ENCODE assay signal across 14 cellular contexts in genomic region chr20:62032606-62033368, GRCh38. TPM values are rescaled to one million over a fixed set of nuclear protein-coding genes. Genes with fewer than 3 reads are reported as not detected.
DNase-seq lines count a peak whose midpoint lies in the region; ATAC-seq and TF ChIP-seq lines count a peak whose summit lies in the region.
"Had no signal": no experiment of that assay in that cellular context is flagged by ENCODE, and none has a peak within 500 bp of the region (broad histone marks: within the 10 kb centered on the region; RNA-seq: fewer than 3 reads in every experiment).

No MANE protein-coding gene starts in this region.

- no peak overlapping the region for H3K4me2 ChIP-seq in H9 (ENCODE audit: insufficient read depth, insufficient read length, low read length)
- H3K4me2 ChIP-seq in hepatocyte = no peak overlapping the region
- H3K4me2 ChIP-seq: KMS-11 had no signal

- H4K20me1 ChIP-seq in H9 (ENCODE audit: control insufficient read depth, insufficient read depth, insufficient read length) = no peaks in the 10 kb centered on the region
- peaks cover 68% of the 10 kb centered on the region for H4K20me1 ChIP-seq in hepatocyte (ENCODE audit: insufficient read depth, poor library complexity, severe bottlenecking)

- no peaks in the 10 kb centered on the region for H3K9me2 ChIP-seq in hepatocyte (replicated peaks; ENCODE audit: insufficient read depth)

- no peak overlapping the region for H2BK12ac ChIP-seq in H9 (ENCODE audit: insufficient read length, low read depth, low read length)

- H2BK15ac ChIP-seq in H9 (ENCODE audit: low read depth, low read length) = no peak overlapping the region

- H2AK5ac ChIP-seq in H9 (ENCODE audit: insufficient read length, low read length) = no peak overlapping the region

- no peak overlapping the region for H3K18ac ChIP-seq in H9 (ENCODE audit: insufficient read length, low read depth, low read length)

- no peaks in the 10 kb centered on the region for H3K23me2 ChIP-seq in H9 (ENCODE audit: insufficient read length, low read depth, low read length, poor library complexity, severe bottlenecking)

- peaks cover 60% of the 10 kb centered on the region for H3K4me1 Mint-ChIP-seq in activated CD4-positive, alpha-beta T cell treated with anti-CD3 and anti-CD28 coated beads for 36 hours
- peaks cover 24% of the 10 kb centered on the region for H3K4me1 Mint-ChIP-seq in activated CD4-positive, alpha-beta T cell treated with anti-CD3 and anti-CD28 coated beads, Interleukin-2, amount 10 ng/mL, durations not matched to agents 24 days and 14 days
- H3K4me1 Mint-ChIP-seq in H9 = peaks cover 48% of the 10 kb centered on the region in 2 experiments
- H3K4me1 Mint-ChIP-seq in brain = peaks cover 53% of the 10 kb centered on the region
- H3K4me1 Mint-ChIP-seq in nephron progenitor cell = peaks cover 42% of the 10 kb centered on the region

- no peak overlapping the region for H2BK20ac ChIP-seq in H9 (ENCODE audit: low read depth, low read length, poor library complexity, severe bottlenecking)

- no CpG with 5 or more reads among the region's 13 CpGs for WGBS in H9 (ENCODE audit: extremely low coverage, insufficient read length, low lambda C conversion rate)
- WGBS in hepatocyte (ENCODE audit: low lambda C conversion rate, missing lambda C conversion rate) = 72% methylated on average over 13 of the region's 13 CpGs

- CTCF ChIA-PET in activated CD4-positive, alpha-beta T cell treated with anti-CD3 and anti-CD28 coated beads for 36 hours (lab: Charles Lee) = interaction anchor here (0.7 to 1.5 kb wide), 4 partner anchors 105 to 502 kb away, joined by 3 to 4 read pairs (median 3); no protein-coding TSS in a partner anchor

- H3K27ac ChIP-seq in H9 (ENCODE audit: insufficient read length, low read depth, low read length) (no peak overlapping the region), hepatocyte (no peak overlapping the region)
- H3K27ac ChIP-seq: KMS-11 had no signal

- H3K27me3 ChIP-seq in H9 (ENCODE audit: insufficient read depth, low read length) (no peaks in the 10 kb centered on the region), hepatocyte (no peaks in the 10 kb centered on the region)

- H3K27ac Mint-ChIP-seq in activated CD4-positive, alpha-beta T cell treated with anti-CD3 and anti-CD28 coated beads for 36 hours = peak overlapping the region; percentile 44
- H3K27ac Mint-ChIP-seq in activated CD4-positive, alpha-beta T cell treated with anti-CD3 and anti-CD28 coated beads, Interleukin-2, amount 10 ng/mL, durations not matched to agents 24 days and 14 days = no peak overlapping the region
- H3K27ac Mint-ChIP-seq in H9 = peak overlapping the region; percentile 26 to 85 (median 46); a peak in 6 of 7 replicates
- H3K27ac Mint-ChIP-seq in brain = peak overlapping the region in 4 of 5 experiments; percentile 34 to 62 (median 39)
- peak overlapping the region; percentile 62 for H3K27ac Mint-ChIP-seq in nephron progenitor cell

- H3K4me3 ChIP-seq in hepatocyte = no peak overlapping the region

- H4K8ac ChIP-seq in H9 (replicated peaks; ENCODE audit: insufficient read length, low read depth, low read length) = no peak overlapping the region

- no peak overlapping the region for H3K4me3 Mint-ChIP-seq in activated CD4-positive, alpha-beta T cell treated with anti-CD3 and anti-CD28 coated beads for 36 hours
- no peak overlapping the region for H3K4me3 Mint-ChIP-seq in activated CD4-positive, alpha-beta T cell treated with anti-CD3 and anti-CD28 coated beads, Interleukin-2, amount 10 ng/mL, durations not matched to agents 24 days and 14 days
- H3K4me3 Mint-ChIP-seq in H9 (no peak overlapping the region; a peak in 1 of 5 replicates), brain (no peak overlapping the region), nephron progenitor cell (no peak overlapping the region)

- H3T11ph ChIP-seq in H9 (ENCODE audit: low read length) = no peak overlapping the region

- no peak overlapping the region for H2BK120ac ChIP-seq in H9 (ENCODE audit: low read depth, low read length, poor library complexity, severe bottlenecking)

- TF ChIP-seq CTCF in H9 (conservative IDR thresholded peaks at IDR 0.05) (no peak), brain (conservative IDR thresholded peaks at IDR 0.05) (no peak), nephron progenitor cell (IDR thresholded peaks at IDR 0.05) (no peak), hepatocyte (IDR thresholded peaks at IDR 0.05; ENCODE audit: poor library complexity) (no peak)

- no peak overlapping the region for H4K5ac ChIP-seq in H9 (ENCODE audit: insufficient read length, low read depth, low read length)

- H3K9me3 Mint-ChIP-seq in activated CD4-positive, alpha-beta T cell treated with anti-CD3 and anti-CD28 coated beads for 36 hours (ENCODE audit: low read depth) = peaks cover 6% of the 10 kb centered on the region
- no peaks in the 10 kb centered on the region for H3K9me3 Mint-ChIP-seq in activated CD4-positive, alpha-beta T cell treated with anti-CD3 and anti-CD28 coated beads, Interleukin-2, amount 10 ng/mL, durations not matched to agents 24 days and 14 days
- H3K9me3 Mint-ChIP-seq in H9 (peaks cover 4 to 8% of the 10 kb centered on the region in 2 experiments; a peak in 4 of 5 replicates), brain (peaks cover 19 to 29% (median 24%) of the 10 kb centered on the region in 5 experiments), nephron progenitor cell (peaks cover 29% of the 10 kb centered on the region)

- no peak overlapping the region for H3K56ac ChIP-seq in H9 (ENCODE audit: insufficient read length, low read depth, low read length)

- H3K9ac ChIP-seq in H9 (ENCODE audit: extremely low read depth, insufficient read length, low read length) = no peak overlapping the region
- H3K9ac ChIP-seq: KMS-11 had no signal

- peak overlapping the region; percentile 53; the same call in 1 of the 2 replicates for H3K14ac ChIP-seq in H9 (ENCODE audit: insufficient read depth, low read length)

- H2BK5ac ChIP-seq in H9 (ENCODE audit: insufficient read length, low read length) = no peak overlapping the region

- H3K9me3 ChIP-seq in H9 (ENCODE audit: control insufficient read depth, low read depth, low read length) = no peaks in the 10 kb centered on the region
- H3K9me3 ChIP-seq in hepatocyte (ENCODE audit: low read depth) = no peaks in the 10 kb centered on the region

- H3K36me3 Mint-ChIP-seq in activated CD4-positive, alpha-beta T cell treated with anti-CD3 and anti-CD28 coated beads for 36 hours (ENCODE audit: low read depth) = peaks cover 9% of the 10 kb centered on the region
- H3K36me3 Mint-ChIP-seq in activated CD4-positive, alpha-beta T cell treated with anti-CD3 and anti-CD28 coated beads, Interleukin-2, amount 10 ng/mL, durations not matched to agents 24 days and 14 days (ENCODE audit: low read depth) = peaks cover 2% of the 10 kb centered on the region
- H3K36me3 Mint-ChIP-seq in H9 (ENCODE audit: insufficient read depth in 1 of 3, low read depth in 3 of 3) = peaks cover 6 to 19% (median 9%) of the 10 kb centered on the region in 3 experiments; a peak in 6 of 7 replicates
- H3K36me3 Mint-ChIP-seq in brain = peaks cover 29% of the 10 kb centered on the region
- peaks cover 35% of the 10 kb centered on the region for H3K36me3 Mint-ChIP-seq in nephron progenitor cell (ENCODE audit: low read depth)

- H3K79me2 ChIP-seq in H9 (ENCODE audit: insufficient read depth, low read length) (peaks cover 38% of the 10 kb centered on the region; the same call in 1 of the 2 replicates), hepatocyte (peaks cover 98% of the 10 kb centered on the region)

- H3K4me1 ChIP-seq in H9 (ENCODE audit: insufficient read depth, low read length) = no peaks in the 10 kb centered on the region
- H3K4me1 ChIP-seq in hepatocyte (ENCODE audit: insufficient read depth) = no peaks in the 10 kb centered on the region

- H4K91ac ChIP-seq in H9 (ENCODE audit: insufficient read length, low read depth, low read length) = no peak overlapping the region

- H3K4ac ChIP-seq in H9 (ENCODE audit: low read depth, low read length) = no peak overlapping the region

- H2AFZ ChIP-seq in H9 (ENCODE audit: low read length) = no peak overlapping the region
- H2AFZ ChIP-seq in hepatocyte = no peak overlapping the region

- no peaks in the 10 kb centered on the region for H3K79me1 ChIP-seq in H9 (ENCODE audit: insufficient read depth, low read depth, low read length, poor library complexity, severe bottlenecking)

- intact Hi-C loops in activated CD4-positive, alpha-beta T cell treated with anti-CD3 and anti-CD28 coated beads for 36 hours (cut with DNase I, micrococcal nuclease) = no loop called here
- intact Hi-C loops in activated CD4-positive, alpha-beta T cell treated with anti-CD3 and anti-CD28 coated beads, Interleukin-2, amount 10 ng/mL, durations not matched to agents 24 days and 14 days (cut with micrococcal nuclease) = no loop called here

- no peaks in the 10 kb centered on the region for H3K27me3 Mint-ChIP-seq in activated CD4-positive, alpha-beta T cell treated with anti-CD3 and anti-CD28 coated beads for 36 hours
- H3K27me3 Mint-ChIP-seq in activated CD4-positive, alpha-beta T cell treated with anti-CD3 and anti-CD28 coated beads, Interleukin-2, amount 10 ng/mL, durations not matched to agents 24 days and 14 days = no peaks in the 10 kb centered on the region
- H3K27me3 Mint-ChIP-seq in H9 (ENCODE audit: low read depth) (no peaks in the 10 kb centered on the region; the same call in 1 of the 2 replicates), brain (peaks cover 3% of the 10 kb centered on the region), nephron progenitor cell (ENCODE audit: low read depth, poor library complexity) (peaks cover 4% of the 10 kb centered on the region)

- POLR2A ChIA-PET in activated CD4-positive, alpha-beta T cell treated with anti-CD3 and anti-CD28 coated beads for 36 hours (lab: Charles Lee) = interaction anchor here (0.6 kb wide), 1 partner anchor 611 kb away, joined by 3 read pairs; no protein-coding TSS in a partner anchor

- no peak for DNase-seq in activated CD4-positive, alpha-beta T cell treated with anti-CD3 and anti-CD28 coated beads for 36 hours
- no peak for DNase-seq in activated CD4-positive, alpha-beta T cell treated with anti-CD3 and anti-CD28 coated beads, Interleukin-2, amount 10 ng/mL, durations not matched to agents 24 days and 14 days
- DNase-seq in H9 (no peak), nephron progenitor cell (no peak), hepatocyte (ENCODE audit: low spot score) (no peak), T-helper 2 cell (no peak)
- DNase-seq: cortex of kidney, DMS53, NCI-H187, SHP77 had no signal

- no peak for ATAC-seq in activated CD4-positive, alpha-beta T cell treated with anti-CD3 and anti-CD28 coated beads for 36 hours
- ATAC-seq in HG03139 (IDR thresholded peaks at IDR 0.05; ENCODE audit: unreplicated experiment) = no peak
- ATAC-seq: esophagus mucosa had no signal

- no peak overlapping the region for H3K23ac ChIP-seq in H9 (ENCODE audit: insufficient read length, low read depth, low read length)

- H3K36me3 ChIP-seq in hepatocyte (replicated peaks; ENCODE audit: insufficient read depth, low read depth) = no peaks in the 10 kb centered on the region

RNA-seq across cellular contexts. Expression of gene TAF4, which starts 32.9 kb away (rescaled TPM):
- total RNA-seq in activated CD4-positive, alpha-beta T cell treated with anti-CD3 and anti-CD28 coated beads for 36 hours = 10 to 100 TPM; 15.4 to 27.1 TPM
- total RNA-seq in activated CD4-positive, alpha-beta T cell treated with anti-CD3 and anti-CD28 coated beads, Interleukin-2, amount 10 ng/mL, durations not matched to agents 24 days and 14 days = 25.6 and 26.6 TPM in 2 replicates
- 30.8 and 40.9 TPM in 2 replicates for total RNA-seq in H9 (2021)
- 15.1 TPM for polyA plus RNA-seq in brain (ENCODE audit: insufficient read depth, low read depth, low replicate concordance)
- 6.6 and 7.5 TPM in 2 replicates for total RNA-seq in hepatocyte
- polyA plus RNA-seq in hepatocyte = 2.9 and 3.3 TPM in 2 replicates
